In the genomic region with DNA sequence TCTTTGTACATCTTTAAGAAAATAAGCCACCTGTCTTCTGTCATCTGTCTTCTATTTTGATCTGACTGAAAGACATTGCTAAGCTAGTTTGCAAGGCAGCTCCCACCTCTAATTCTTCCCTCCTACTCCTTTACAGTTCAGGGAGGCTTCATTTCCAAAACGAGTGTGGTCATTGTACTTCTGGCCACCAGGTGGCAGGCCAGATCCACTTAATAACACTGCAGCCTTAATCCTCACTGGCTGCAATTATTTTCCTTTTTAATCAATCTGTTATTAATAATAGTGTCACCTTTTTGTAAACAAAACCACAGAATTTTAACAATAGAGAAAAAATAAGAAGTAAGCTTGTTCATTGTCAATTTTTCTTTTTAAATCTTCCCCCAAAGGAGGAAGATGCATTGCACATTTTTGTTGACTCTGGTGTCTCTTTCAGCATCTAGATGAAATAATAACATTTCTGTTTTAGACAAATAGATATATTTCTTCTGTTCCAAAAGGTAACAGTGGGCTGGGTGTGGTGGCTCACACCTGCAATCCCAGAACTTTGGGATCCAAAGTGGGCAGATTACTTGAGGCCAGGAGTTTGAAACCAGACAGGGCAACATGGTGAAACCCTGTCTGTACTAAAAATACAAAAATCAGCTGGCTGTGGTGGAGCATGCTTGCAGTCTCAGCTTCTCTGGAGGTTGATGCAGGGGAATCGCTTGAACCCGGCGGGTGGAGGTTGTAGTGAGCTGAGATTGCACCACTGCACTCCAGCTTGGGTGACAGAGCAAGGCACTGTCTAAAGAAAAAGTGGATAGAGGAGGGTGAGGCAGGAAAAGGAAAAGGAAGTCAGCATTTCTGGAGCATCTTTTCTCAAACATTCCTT, we compare ENCODE assay signal across 8 cellular contexts. TPM values are rescaled to one million over a fixed set of nuclear protein-coding genes. Genes with fewer than 3 reads are reported as not detected.
DNase-seq lines count a peak whose midpoint lies in the region; ATAC-seq and TF ChIP-seq lines count a peak whose summit lies in the region.

No MANE protein-coding gene starts in this region.

- ATAC-seq in SK-N-SH treated with all-trans-retinoic acid at 6 μM for 48 hours (peak; percentile 86), HG02852 (IDR thresholded peaks at IDR 0.05; ENCODE audit: unreplicated experiment) (no peak)

- dilution Hi-C loops in mammary epithelial cell (cut with HindIII; ENCODE audit: low sequenced_read_pairs): loop anchor here (5.0 kb wide), 1 partner anchor 41 kb away; no protein-coding TSS in a partner anchor

- H3K27me3 ChIP-seq in HL-60 (ENCODE audit: insufficient read depth, poor library complexity, severe bottlenecking) (no peaks in the 10 kb centered on the region), mammary epithelial cell (ENCODE audit: insufficient read depth, low read length) (no peaks in the 10 kb centered on the region), kidney epithelial cell (ENCODE audit: control insufficient read depth, insufficient read depth, low read length) (no peaks in the 10 kb centered on the region)

- 70% methylated on average over 4 of the region's 4 CpGs for WGBS in mammary epithelial cell (ENCODE audit: low coverage, missing lambda C conversion rate)

- H3K36me3 ChIP-seq in mammary epithelial cell (ENCODE audit: insufficient read depth, low read length) (no peaks in the 10 kb centered on the region), kidney epithelial cell (ENCODE audit: control insufficient read depth, insufficient read depth, low read length) (no peaks in the 10 kb centered on the region)

- BruUV-seq in mammary epithelial cell (replicated peaks; lab: Mats Ljungman, UMichigan): no TSS peak

- no peak overlapping the region for H3K4me3 ChIP-seq in HL-60 (replicated peaks; ENCODE audit: insufficient read depth, low read length)
- H3K4me3 ChIP-seq in mammary epithelial cell (replicated peaks in 1 of 3; ENCODE audit: insufficient read depth in 1 of 3, low read depth in 2 of 3, low read length in 3 of 3): no peak overlapping the region
- H3K4me3 ChIP-seq in kidney epithelial cell (ENCODE audit: low read depth, low read length): no peak overlapping the region

- H3K9ac ChIP-seq in mammary epithelial cell (ENCODE audit: insufficient read depth, low read length): no peak overlapping the region

- no peaks in the 10 kb centered on the region for H4K20me1 ChIP-seq in mammary epithelial cell (ENCODE audit: insufficient read depth, low read length)

- DNase-seq in DMS53 treated with DMSO at 0.1 percent for 48 hours (lab: John Stamatoyannopoulos, UW; ENCODE audit: unreplicated experiment) (peak; percentile 68), HL-60 (ENCODE audit: low read depth in 1 of 2, low spot score in 1 of 2) (peak; percentile 32 to 39), mammary epithelial cell (no peak), kidney epithelial cell (ENCODE audit: low read depth) (no peak), UCSD-AML1 (lab: John Stamatoyannopoulos, UW; ENCODE audit: unreplicated experiment) (no peak)
- peak; percentile 24 to 50 for DNase-seq in stimulated activated CD8-positive, alpha-beta memory T cell treated with anti-CD3 and anti-CD28 coated beads, Interleukin-7, amount 100 ng/mL, for 4 hours (ENCODE audit: low read depth in 2 of 2)

- no peaks in the 10 kb centered on the region for H3K4me1 ChIP-seq in mammary epithelial cell (ENCODE audit: insufficient read depth, low read length)

- no peak overlapping the region for H3K27ac ChIP-seq in HL-60 (replicated peaks)
- no peak overlapping the region for H3K27ac ChIP-seq in mammary epithelial cell (ENCODE audit: insufficient read depth, low read depth, low read length)

- intact Hi-C loops in mammary epithelial cell (cut with micrococcal nuclease): loop anchor here (1.0 to 5.0 kb wide), 6 partner anchors 96 to 514 kb away; a partner anchor contains a TSS

- TF ChIP-seq CTCF in HL-60 (IDR thresholded peaks at IDR 0.05; ENCODE audit: insufficient read depth, low read length): peak; percentile 41
- peak; percentile 73 to 75 for TF ChIP-seq CTCF in mammary epithelial cell (conservative IDR thresholded peaks at IDR 0.05 in 1 of 2, IDR thresholded peaks at IDR 0.05 in 1 of 2; ENCODE audit: extremely low read depth in 1 of 2, insufficient read depth in 1 of 2, low read depth in 1 of 2, low read length in 2 of 2)
- peak; percentile 73 for TF ChIP-seq CTCF in kidney epithelial cell (IDR thresholded peaks at IDR 0.05; ENCODE audit: insufficient read depth, low read length, poor library complexity, severe bottlenecking)

- H3K9me3 ChIP-seq in mammary epithelial cell (replicated peaks; ENCODE audit: insufficient read depth, low read length): peaks cover 7% of the 10 kb centered on the region

- CTCF ChIA-PET in mammary epithelial cell (lab: Charles Lee; ENCODE audit: low non-redundant PET): interaction anchor here (1.0 kb wide), 1 partner anchor 276 kb away, joined by 3 read pairs; no protein-coding TSS in a partner anchor

- in situ Hi-C loops in mammary epithelial cell (cut with MboI; ENCODE audit: low sequenced_read_pairs in 2 of 2): loop anchor here (10.0 to 25.0 kb wide), 4 partner anchors 326 to 451 kb away; no protein-coding TSS in a partner anchor

- H3K4me2 ChIP-seq in mammary epithelial cell (ENCODE audit: insufficient read depth, low read depth, low read length): no peak overlapping the region

- no peaks in the 10 kb centered on the region for H3K79me2 ChIP-seq in mammary epithelial cell (ENCODE audit: insufficient read depth, low read length)

- H2AFZ ChIP-seq in mammary epithelial cell (ENCODE audit: low read depth, low read length): no peak overlapping the region

TF ChIP-seq in SK-N-SH treated with all-trans-retinoic acid at 6 μM for 48 hours, 23 proteins besides CTCF, POLR2A, EP300 and RAD21:
- no peak for TF ChIP-seq ZC3H10 (CRISPR knock-in tag; IDR thresholded peaks at IDR 0.05)
- no peak for TF ChIP-seq ZNF70 (CRISPR knock-in tag; IDR thresholded peaks at IDR 0.05)
- no peak for TF ChIP-seq ESRRG (CRISPR knock-in tag; IDR thresholded peaks at IDR 0.05)
- TF ChIP-seq GLIS3 (CRISPR knock-in tag; IDR thresholded peaks at IDR 0.05): no peak
- TF ChIP-seq ZNF565 (CRISPR knock-in tag; conservative IDR thresholded peaks at IDR 0.05; ENCODE audit: low read depth): no peak
- no peak for TF ChIP-seq ARNTL (CRISPR knock-in tag; IDR thresholded peaks at IDR 0.05; ENCODE audit: borderline replicate concordance, low read depth)
- TF ChIP-seq CSDC2 (CRISPR knock-in tag; IDR thresholded peaks at IDR 0.05): no peak
- TF ChIP-seq, protein P1, sequence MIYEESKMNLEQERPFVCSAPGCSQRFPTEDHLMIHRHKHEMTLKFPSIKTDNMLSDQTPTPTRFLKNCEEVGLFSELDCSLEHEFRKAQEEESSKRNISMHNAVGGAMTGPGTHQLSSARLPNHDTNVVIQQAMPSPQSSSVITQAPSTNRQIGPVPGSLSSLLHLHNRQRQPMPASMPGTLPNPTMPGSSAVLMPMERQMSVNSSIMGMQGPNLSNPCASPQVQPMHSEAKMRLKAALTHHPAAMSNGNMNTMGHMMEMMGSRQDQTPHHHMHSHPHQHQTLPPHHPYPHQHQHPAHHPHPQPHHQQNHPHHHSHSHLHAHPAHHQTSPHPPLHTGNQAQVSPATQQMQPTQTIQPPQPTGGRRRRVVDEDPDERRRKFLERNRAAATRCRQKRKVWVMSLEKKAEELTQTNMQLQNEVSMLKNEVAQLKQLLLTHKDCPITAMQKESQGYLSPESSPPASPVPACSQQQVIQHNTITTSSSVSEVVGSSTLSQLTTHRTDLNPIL (CRISPR knock-in tag; IDR thresholded peaks at IDR 0.05; ENCODE audit: low read depth): no peak

RNA-seq across cellular contexts. Expression of a gene that starts 23.3 kb away (rescaled TPM):
- 10 to 100 TPM; 18.6 to 55.0 TPM for total RNA-seq in mammary epithelial cell
- 10.1 TPM for polyA plus RNA-seq in mammary epithelial cell
- 0.88 TPM for polyA minus RNA-seq in mammary epithelial cell
- total RNA-seq in kidney epithelial cell: 44.2 and 47.0 TPM in 2 replicates

RNA-seq across cellular contexts. Expression of a gene that starts 57.2 kb away (rescaled TPM):
- total RNA-seq in mammary epithelial cell (not detected), kidney epithelial cell (0.48 TPM in 1 of 2 replicates, not detected in the other)
- not detected for polyA plus RNA-seq in mammary epithelial cell
- polyA minus RNA-seq in mammary epithelial cell: not detected

Comparison
In these comparisons a context has a peak if more than half of its experiments do, and no peak if none do; other contexts are left out.
1. DNase-seq: peak in DMS53 treated with DMSO at 0.1 percent for 48 hours (single experiment), HL-60 (2 of 2) and stimulated activated CD8-positive, alpha-beta memory T cell treated with anti-CD3 and anti-CD28 coated beads, Interleukin-7, amount 100 ng/mL, for 4 hours (2 of 2); none in mammary epithelial cell (single experiment), kidney epithelial cell (single experiment) and UCSD-AML1 (single experiment).
2. Peak in every context shown above with its lines, with median percentiles within 50 percentile points of each other: CTCF ChIP-seq.